In genomic region chr14:68809524-68809923, GRCh38 we compare ENCODE assay signal across 1 cellular context.
TF ChIP-seq lines count a peak whose summit lies in the region.

No MANE protein-coding gene starts in this region.

TF ChIP-seq in H1, 55 proteins besides CTCF, POLR2A, EP300 and RAD21:
- TF ChIP-seq CHD1 (IDR thresholded peaks at IDR 0.05; ENCODE audit: low read depth, low read length) (no peak), TAF7 (optimal IDR thresholded peaks at IDR 0.05; ENCODE audit: borderline replicate concordance, low read depth, low read length) (no peak), HDAC6 (IDR thresholded peaks at IDR 0.05; ENCODE audit: low read depth, low read length) (no peak), GABPA (IDR thresholded peaks at IDR 0.05; ENCODE audit: borderline replicate concordance, insufficient read depth, low read length) (no peak), RBBP5 (IDR thresholded peaks at IDR 0.05; ENCODE audit: borderline replicate concordance, low read depth, low read length) (no peak), RXRA (IDR thresholded peaks at IDR 0.05; ENCODE audit: insufficient read depth, low read depth, low read length) (no peak), E2F6 (IDR thresholded peaks at IDR 0.05) (no peak), KDM1A (IDR thresholded peaks at IDR 0.05; ENCODE audit: borderline replicate concordance, low read length) (no peak), EGR1 (IDR thresholded peaks at IDR 0.05; ENCODE audit: borderline replicate concordance, low read depth, low read length) (no peak), POU5F1 (IDR thresholded peaks at IDR 0.05; ENCODE audit: low read depth, low read length) (no peak), SIX5 (IDR thresholded peaks at IDR 0.05; ENCODE audit: low read depth, low read length) (no peak), BACH1 (IDR thresholded peaks at IDR 0.05; ENCODE audit: low read length) (no peak), CTBP2 (IDR thresholded peaks at IDR 0.05; ENCODE audit: borderline replicate concordance, insufficient read depth, insufficient read length, low read length) (no peak), POLR2AphosphoS5 (IDR thresholded peaks at IDR 0.05; ENCODE audit: low read depth, low read length) (no peak)
